Comparison of ENCODE assay signal across 8 cellular contexts in genomic region chr4:80184791-80185756, GRCh38. TPM values are rescaled to one million over a fixed set of nuclear protein-coding genes. Genes with fewer than 3 reads are reported as not detected.
DNase-seq lines count a peak whose midpoint lies in the region; ATAC-seq and TF ChIP-seq lines count a peak whose summit lies in the region.

No MANE protein-coding gene starts in this region.

- no peaks in the 10 kb centered on the region for H3K36me3 ChIP-seq in stomach

- intact Hi-C loops in stomach (cut with DNase I; ENCODE audit: low total_unique reads) = no loop called here

- H3K4me3 ChIP-seq in AG10803 (ENCODE audit: low read length) (peak overlapping the region; percentile 93), stomach (peak overlapping the region; percentile 65 to 80 (median 69))

- no peak for TF ChIP-seq EP300 in stomach (IDR thresholded peaks at IDR 0.05)

- peaks cover 2% of the 10 kb centered on the region for H3K27me3 Mint-ChIP-seq in activated naive CD4-positive, alpha-beta T cell treated with anti-CD3 and anti-CD28 coated beads, Interleukin-2, amount 50 U/mL, for 24 hours

- no peak for TF ChIP-seq CTCF in AG10803 (conservative IDR thresholded peaks at IDR 0.05; ENCODE audit: low read length)
- no peak for TF ChIP-seq CTCF in stomach (IDR thresholded peaks at IDR 0.05)

- peak overlapping the region; percentile 97 for H3K4me3 Mint-ChIP-seq in activated naive CD4-positive, alpha-beta T cell treated with anti-CD3 and anti-CD28 coated beads, Interleukin-2, amount 50 U/mL, for 24 hours

- no peak for TF ChIP-seq POLR2A in stomach (IDR thresholded peaks at IDR 0.05)

- 4 to 6% (median 6%) methylated on average over 41 to 43 of the region's 43 CpGs for WGBS in stomach, 5 donors

- ATAC-seq in GM21786 (IDR thresholded peaks at IDR 0.05; ENCODE audit: unreplicated experiment) = no peak

- peaks cover 51% of the 10 kb centered on the region for H3K4me1 Mint-ChIP-seq in activated naive CD4-positive, alpha-beta T cell treated with anti-CD3 and anti-CD28 coated beads, Interleukin-2, amount 50 U/mL, for 24 hours

- peaks cover 24 to 57% (median 46%) of the 10 kb centered on the region in 4 donors for H3K4me1 ChIP-seq in stomach

- H3K9me3 Mint-ChIP-seq in activated naive CD4-positive, alpha-beta T cell treated with anti-CD3 and anti-CD28 coated beads, Interleukin-2, amount 50 U/mL, for 24 hours = no peaks in the 10 kb centered on the region

- H3K27ac Mint-ChIP-seq in activated naive CD4-positive, alpha-beta T cell treated with anti-CD3 and anti-CD28 coated beads, Interleukin-2, amount 50 U/mL, for 24 hours = peak overlapping the region; percentile 94

- H3K27me3 ChIP-seq in stomach = peaks cover 0 to 78% (median 51%) of the 10 kb centered on the region in 3 donors

- no peaks in the 10 kb centered on the region for H3K9me3 ChIP-seq in stomach

- DNase-seq in AG10803 (ENCODE audit: low read depth) (no peak), HCEC 1CT (peak; percentile 19), iPS-NIHi7 (ENCODE audit: extremely low spot score) (peak; percentile 22), stomach (no peak), SHP77 treated with DMSO at 0.1 percent for 48 hours (lab: John Stamatoyannopoulos, UW) (no peak), GM19238 (ENCODE audit: insufficient read length, low spot score) (no peak)

- H3K36me3 Mint-ChIP-seq in activated naive CD4-positive, alpha-beta T cell treated with anti-CD3 and anti-CD28 coated beads, Interleukin-2, amount 50 U/mL, for 24 hours = no peaks in the 10 kb centered on the region

- peak overlapping the region in 4 of 5 donors; percentile 67 to 86 (median 84) for H3K27ac ChIP-seq in stomach

RNA-seq across cellular contexts. Expression of gene PRDM8, which starts 12.2 kb away (rescaled TPM):
- total RNA-seq in stomach = 10 to 100 TPM in 1 of 5 donors, 1 to 10 TPM in 3, not detected in 1; 1.6 to 22.8 (median 4.6) TPM
- 1 to 10 TPM; 2.4 to 2.9 (median 2.5) TPM for polyA plus RNA-seq in stomach

Comparison
In these comparisons a context has a peak if more than half of its experiments do, and no peak if none do; other contexts are left out.
1. DNase-seq: peak in HCEC 1CT (single experiment) and iPS-NIHi7 (single experiment); none in AG10803 (single experiment), stomach (single experiment), SHP77 treated with DMSO at 0.1 percent for 48 hours (single experiment) and GM19238 (single experiment).